ENCODE assay signal across 16 cellular contexts in the genomic region with DNA sequence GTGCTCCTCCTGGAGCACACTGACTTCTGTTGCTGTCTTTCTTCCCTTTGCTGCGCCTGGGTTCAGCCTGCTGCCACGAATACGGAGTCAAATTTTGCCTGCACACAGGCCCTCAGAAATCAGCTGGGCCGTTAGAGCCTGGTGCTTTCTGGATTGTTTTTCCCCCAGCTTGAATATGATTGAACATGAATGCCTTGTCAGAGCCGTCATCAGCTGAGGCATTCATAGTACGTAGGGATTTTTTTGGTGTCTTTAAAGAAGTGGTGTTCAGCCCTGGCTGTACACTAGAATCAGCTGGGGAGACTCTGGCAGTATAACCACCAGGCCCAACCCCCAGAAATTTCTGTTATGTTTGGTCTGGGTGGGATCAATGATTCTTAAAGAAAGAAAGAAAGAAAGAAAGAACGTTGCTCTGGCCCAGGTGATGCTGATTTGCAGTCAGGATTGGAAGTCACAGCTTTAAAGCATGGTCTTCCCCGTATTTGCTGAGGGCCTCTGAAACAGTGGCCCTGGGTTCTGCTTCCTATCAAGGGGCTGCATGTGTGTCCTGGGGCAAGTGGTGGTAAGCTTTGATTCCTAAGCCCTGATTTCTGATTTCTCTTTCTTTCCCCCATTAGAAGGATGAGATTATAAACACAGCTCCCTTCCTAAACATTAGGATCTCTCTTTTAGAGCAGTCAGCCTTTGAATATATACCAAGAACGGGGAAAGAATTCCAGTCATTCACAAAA. TPM values are rescaled to one million over a fixed set of nuclear protein-coding genes. Genes with fewer than 3 reads are reported as not detected.
DNase-seq lines count a peak whose midpoint lies in the region; ATAC-seq, FAIRE-seq and TF ChIP-seq lines count a peak whose summit lies in the region.
"Had no signal": no experiment of that assay in that cellular context is flagged by ENCODE, and none has a peak within 500 bp of the region (broad histone marks: within the 10 kb centered on the region; RNA-seq: fewer than 3 reads in every experiment).

No MANE protein-coding gene starts in this region.

- no peak for FAIRE-seq in K562 (lab: Jason Lieb, UNC)

- in situ Hi-C loops in GM23248 (cut with MboI) (loop anchor here (5.0 to 25.0 kb wide), 2 partner anchors 81 to 396 kb away; no protein-coding TSS in a partner anchor), K562 (cut with MboI) (no loop called here)

- H2AFZ ChIP-seq in GM23248 (no peak overlapping the region; the same call in 1 of the 2 replicates), K562 (ENCODE audit: low read depth, low read length) (no peak overlapping the region), smooth muscle cell (ENCODE audit: low read depth) (no peak overlapping the region)

- H3K9me3 ChIP-seq in GM23248 (ENCODE audit: low read depth) (no peaks in the 10 kb centered on the region), K562 (replicated peaks; ENCODE audit: control insufficient read depth, insufficient read depth, low read depth, low read length) (no peaks in the 10 kb centered on the region), left lung (no peaks in the 10 kb centered on the region), smooth muscle cell (replicated peaks; ENCODE audit: low read depth) (no peaks in the 10 kb centered on the region)

- TF ChIP-seq CTCF in K562 (IDR thresholded peaks at IDR 0.05 in 2 of 3, conservative IDR thresholded peaks at IDR 0.05 in 1 of 3; ENCODE audit: insufficient read depth in 2 of 3, low read depth in 1 of 3, low read length in 3 of 3), result no peak
- TF ChIP-seq CTCF in left lung (IDR thresholded peaks at IDR 0.05), result no peak
- no peak for TF ChIP-seq CTCF in smooth muscle cell (IDR thresholded peaks at IDR 0.05; ENCODE audit: borderline replicate concordance, insufficient read depth, poor library complexity, severe bottlenecking)

- peak overlapping the region; percentile 66 for H3K4me2 ChIP-seq in GM23248 (ENCODE audit: unreplicated experiment)
- H3K4me2 ChIP-seq in K562 (ENCODE audit: insufficient read depth, low read length), result no peak overlapping the region
- peak overlapping the region; percentile 65 for H3K4me2 ChIP-seq in smooth muscle cell

- WGBS in GM23248 (ENCODE audit: low coverage in 1 of 2, low lambda C conversion rate in 2 of 2, missing lambda C conversion rate in 2 of 2), 2 experiments, result 76 to 80% methylated on average over 9 of the region's 9 CpGs
- WGBS in K562 (ENCODE audit: insufficient coverage, low coverage, missing lambda C conversion rate), result 48% methylated on average over 9 of the region's 9 CpGs
- 79% methylated on average over 9 of the region's 9 CpGs for WGBS in smooth muscle cell (ENCODE audit: low lambda C conversion rate)

- DNase-seq in GM23248 (no peak), K562 (ENCODE audit: extremely low read depth in 1 of 4, low spot score in 3 of 4) (no peak), left lung (no peak), smooth muscle cell (lab: John Stamatoyannopoulos, UW; ENCODE audit: unreplicated experiment) (no peak), NCI-H2171 (lab: John Stamatoyannopoulos, UW) (no peak), NCI-H2029 (lab: John Stamatoyannopoulos, UW) (no peak), DMS 273 (lab: John Stamatoyannopoulos, UW; ENCODE audit: unreplicated experiment) (no peak), H7 (no peak)
- DNase-seq: activated CD4-positive, alpha-beta T cell treated with anti-CD3 and anti-CD28 coated beads for 48 hours; central memory CD4-positive, alpha-beta T cell; DMS153; naive B cell; NCI-H1694 treated with DMSO at 0.1 percent for 48 hours; NCI-H526 treated with DMSO at 0.1 percent for 48 hours; stimulated activated CD4-positive, alpha-beta T cell treated with anti-CD3 and anti-CD28 coated beads, Interleukin-2, amount 100 ng/mL, for 48 hours had no signal

- H4K20me1 ChIP-seq in GM23248 (ENCODE audit: insufficient read depth) (no peaks in the 10 kb centered on the region), K562 (replicated peaks; ENCODE audit: control insufficient read depth, insufficient read depth, low read length) (no peaks in the 10 kb centered on the region), smooth muscle cell (ENCODE audit: low read depth) (no peaks in the 10 kb centered on the region)

- H3K79me2 ChIP-seq in GM23248 (ENCODE audit: insufficient read depth), result no peaks in the 10 kb centered on the region
- H3K79me2 ChIP-seq in K562 (ENCODE audit: control insufficient read depth, insufficient read depth, low read length), result no peaks in the 10 kb centered on the region
- H3K79me2 ChIP-seq in smooth muscle cell (ENCODE audit: low read depth), result no peaks in the 10 kb centered on the region

- no peaks in the 10 kb centered on the region for H3K27me3 ChIP-seq in GM23248 (replicated peaks; ENCODE audit: insufficient read depth)
- no peaks in the 10 kb centered on the region for H3K27me3 ChIP-seq in K562 (ENCODE audit: control insufficient read depth in 2 of 2, insufficient read depth in 2 of 2, low read length in 2 of 2)
- H3K27me3 ChIP-seq in left lung, result no peaks in the 10 kb centered on the region
- H3K27me3 ChIP-seq in smooth muscle cell (ENCODE audit: low read depth), result no peaks in the 10 kb centered on the region
- no peaks in the 10 kb centered on the region for H3K27me3 ChIP-seq in H7 (ENCODE audit: control insufficient read depth, insufficient read depth, low read length)

- ATAC-seq in K562 (no peak), left lung (no peak)

- no peaks in the 10 kb centered on the region for H3K9me2 ChIP-seq in GM23248 (ENCODE audit: insufficient read depth)

- no peak for TF ChIP-seq RAD21 in K562 (CRISPR knock-in tag; conservative IDR thresholded peaks at IDR 0.05 in 1 of 2, IDR thresholded peaks at IDR 0.05 in 1 of 2)

- H3K36me3 ChIP-seq in GM23248 (ENCODE audit: low read depth) (peaks cover 28% of the 10 kb centered on the region), K562 (ENCODE audit: control insufficient read depth, insufficient read depth, low read length) (peaks cover 39% of the 10 kb centered on the region), left lung (peaks cover 0 to 53% of the 10 kb centered on the region in 2 donors), smooth muscle cell (ENCODE audit: low read depth) (peaks cover 22% of the 10 kb centered on the region), H7 (replicated peaks; ENCODE audit: control insufficient read depth, insufficient read depth, low read length) (peaks cover 3% of the 10 kb centered on the region; the same call in 1 of the 2 replicates)

- H3K9me1 ChIP-seq in K562 (ENCODE audit: control insufficient read depth, insufficient read depth, low read length), result peaks cover 3% of the 10 kb centered on the region

- peak overlapping the region; percentile 55 for H3K27ac ChIP-seq in GM23248
- H3K27ac ChIP-seq in K562 (ENCODE audit: extremely low read depth, low read depth, low read length), result no peak overlapping the region
- H3K27ac ChIP-seq in left lung, result peak overlapping the region; percentile 3 to 11
- peak overlapping the region; percentile 52 for H3K27ac ChIP-seq in smooth muscle cell (ENCODE audit: low read depth)

- TF ChIP-seq EP300 in K562 (IDR thresholded peaks at IDR 0.05; ENCODE audit: low read length), result no peak

- 0 out of 2 replicates have a peak overlapping the region, but pooled peaks have one; percentile 15 for H3K4me3 ChIP-seq in GM23248
- H3K4me3 ChIP-seq in K562, result no peak overlapping the region
- no peak overlapping the region for H3K4me3 ChIP-seq in left lung
- H3K4me3 ChIP-seq in smooth muscle cell, result no peak overlapping the region
- no peak overlapping the region for H3K4me3 ChIP-seq in H7 (ENCODE audit: insufficient read depth, low read depth, low read length)

- TF ChIP-seq POLR2A in K562 (conservative IDR thresholded peaks at IDR 0.05), result no peak

- CTCF ChIA-PET in K562 (lab: Yijun Ruan, JAX; ENCODE audit: low intra/inter-chr PET ratio), result no interaction called here

- H3K4me1 ChIP-seq in GM23248 (ENCODE audit: insufficient read depth) (peaks cover 29% of the 10 kb centered on the region), K562 (replicated peaks in 1 of 2; ENCODE audit: control insufficient read depth in 2 of 2, insufficient read depth in 2 of 2, low read length in 2 of 2) (peaks cover 0 to 4% of the 10 kb centered on the region in 2 experiments; a peak in 3 of 5 replicates), left lung (peaks cover 6 to 10% of the 10 kb centered on the region in 2 donors), smooth muscle cell (ENCODE audit: low read depth) (no peaks in the 10 kb centered on the region)

- H3F3A ChIP-seq in GM23248 (ENCODE audit: insufficient read depth) (peaks cover 27% of the 10 kb centered on the region), smooth muscle cell (ENCODE audit: low read depth) (peaks cover 12% of the 10 kb centered on the region)

- BruUV-seq in K562 (replicated peaks; lab: Mats Ljungman, UMichigan), result no TSS peak

- intact Hi-C loops in K562 (cut with micrococcal nuclease), result loop anchor here (10.0 kb wide), 1 partner anchor 268 kb away; no protein-coding TSS in a partner anchor
- intact Hi-C loops in left lung (cut with DNase I), result no loop called here

- H3K9ac ChIP-seq in GM23248, result no peak overlapping the region
- no peak overlapping the region for H3K9ac ChIP-seq in K562 (ENCODE audit: insufficient read depth in 1 of 2, low read depth in 2 of 2, low read length in 2 of 2)
- no peak overlapping the region for H3K9ac ChIP-seq in smooth muscle cell (ENCODE audit: low read depth)

- POLR2A ChIA-PET in K562 (lab: Yijun Ruan, JAX), result interaction anchor here (0.6 to 1.7 kb wide), 10 partner anchors 9 to 157 kb away, joined by 3 to 7 read pairs (median 3); partner anchors contain the start of gene NUB1

RNA-seq across cellular contexts. Expression of gene NUB1, which starts 24.7 kb away (rescaled TPM):
- 43.4 and 60.3 TPM in 2 replicates for total RNA-seq in GM23248 (2014; rRNA removed; shearing (Covaris generic))
- 41.7 and 48.0 TPM in 2 replicates for polyA plus RNA-seq in GM23248 (2016; fragmentation: Nextera tagmentation; extraction: Ambion mirVana)
- 62.3 and 136 TPM in 2 replicates for total RNA-seq in K562 (2011; cell fraction: chromatin; rRNA removed; ENCODE audit: low replicate concordance)
- total RNA-seq in K562 (2011; cell fraction: nucleolus; rRNA removed), result 36.0 and 40.3 TPM in 2 replicates
- 73.5 and 98.2 TPM in 2 replicates for total RNA-seq in K562 (2011; cell fraction: nucleoplasm; rRNA removed)
- 67.8 and 89.7 TPM in 2 replicates for total RNA-seq in K562 (2014; rRNA removed)
- 75.8 and 103 TPM in 2 replicates for total RNA-seq in K562 (2014; rRNA removed; fragmentation: Illumina TruSeq; extraction: Trizol)
- total RNA-seq in K562 (2015; rRNA removed; fragmentation: Illumina TruSeq; extraction: Trizol), result 101 and 114 TPM in 2 replicates
- 55.3 and 58.0 TPM in 2 replicates for total RNA-seq in K562 (2021)
- 57.8 and 85.2 TPM in 2 replicates for polyA plus RNA-seq in K562 (2011; rRNA removed)
- 52.6 and 53.7 TPM in 2 replicates for polyA plus RNA-seq in K562 (2011; cell fraction: cytosol; rRNA removed)
- 57.7 and 63.4 TPM in 2 replicates for polyA plus RNA-seq in K562 (2011; cell fraction: nucleus; rRNA removed)
- polyA plus RNA-seq in K562 (2012), result 81.3 and 105 TPM in 2 replicates
- 86.5 and 159 TPM in 2 replicates for polyA plus RNA-seq in K562 (2014; fragmentation: Illumina TruSeq; extraction: Trizol)
- 10 to 100 TPM; 43.2 to 63.4 TPM for polyA plus RNA-seq in K562 (2014; fragmentation: Nextera tagmentation; extraction: Ambion mirVana)
- 81.6 and 99.3 TPM in 2 replicates for polyA plus RNA-seq in K562 (2014; rRNA removed)
- 47.7 and 54.1 TPM in 2 replicates for polyA minus RNA-seq in K562 (2011; rRNA and poly(A)+ RNA removed)
- polyA minus RNA-seq in K562 (2011; cell fraction: cytosol; rRNA and poly(A)+ RNA removed), result 25.1 and 34.5 TPM in 2 replicates
- 26.9 and 36.3 TPM in 2 replicates for polyA minus RNA-seq in K562 (2011; cell fraction: nucleus; rRNA and poly(A)+ RNA removed)
- 10 to 100 TPM; 40.9 to 42.4 TPM for total RNA-seq in left lung
- 34.7 and 36.9 TPM in 2 replicates for total RNA-seq in smooth muscle cell
- 27.7 and 28.5 TPM in 2 replicates for polyA plus RNA-seq in smooth muscle cell
- total RNA-seq in H7 (2014; rRNA removed; shearing (Covaris generic)), result 22.7 and 35.3 TPM in 2 replicates

RNA-seq across cellular contexts. Expression of gene WDR86, which starts 43.5 kb away (rescaled TPM):
- total RNA-seq in GM23248 (2014; rRNA removed; shearing (Covaris generic)), result 0.25 TPM in 1 of 2 replicates, not detected in the other
- polyA plus RNA-seq in GM23248 (2016; fragmentation: Nextera tagmentation; extraction: Ambion mirVana), result not detected in 2 replicates
- total RNA-seq in K562 (2011; cell fraction: chromatin; rRNA removed; ENCODE audit: low replicate concordance), result 0.32 TPM in 1 of 2 replicates, not detected in the other
- not detected in 2 replicates for total RNA-seq in K562 (2011; cell fraction: nucleolus; rRNA removed)
- not detected in 2 replicates for total RNA-seq in K562 (2011; cell fraction: nucleoplasm; rRNA removed)
- total RNA-seq in K562 (2014; rRNA removed), result 0.08 TPM in 1 of 2 replicates, not detected in the other
- not detected in 2 replicates for total RNA-seq in K562 (2014; rRNA removed; fragmentation: Illumina TruSeq; extraction: Trizol)
- total RNA-seq in K562 (2015; rRNA removed; fragmentation: Illumina TruSeq; extraction: Trizol), result not detected in 2 replicates
- 0.09 TPM in 1 of 2 replicates, not detected in the other for total RNA-seq in K562 (2021)
- polyA plus RNA-seq in K562 (2011; rRNA removed), result not detected in 2 replicates
- polyA plus RNA-seq in K562 (2011; cell fraction: cytosol; rRNA removed), result 0.04 TPM in 1 of 2 replicates, not detected in the other
- polyA plus RNA-seq in K562 (2011; cell fraction: nucleus; rRNA removed), result 0.11 and 0.31 TPM in 2 replicates
- polyA plus RNA-seq in K562 (2012), result 0.21 and 0.39 TPM in 2 replicates
- not detected in 2 replicates for polyA plus RNA-seq in K562 (2014; fragmentation: Illumina TruSeq; extraction: Trizol)
- not detected for polyA plus RNA-seq in K562 (2014; fragmentation: Nextera tagmentation; extraction: Ambion mirVana)
- 0.05 and 0.24 TPM in 2 replicates for polyA plus RNA-seq in K562 (2014; rRNA removed)
- polyA minus RNA-seq in K562 (2011; rRNA and poly(A)+ RNA removed), result not detected in 2 replicates
- polyA minus RNA-seq in K562 (2011; cell fraction: cytosol; rRNA and poly(A)+ RNA removed), result not detected in 2 replicates
- not detected in 2 replicates for polyA minus RNA-seq in K562 (2011; cell fraction: nucleus; rRNA and poly(A)+ RNA removed)
- total RNA-seq in left lung, result 1 to 10 TPM in 1 of 2 donors, under 1 TPM in 1; 0.85 to 1.1 TPM
- 1.3 and 5.6 TPM in 2 replicates for total RNA-seq in smooth muscle cell
- 4.1 and 8.3 TPM in 2 replicates for polyA plus RNA-seq in smooth muscle cell
- 40.6 and 40.8 TPM in 2 replicates for total RNA-seq in H7 (2014; rRNA removed; shearing (Covaris generic))
- total RNA-seq: RPMI7951 had no signal
